In genomic region chr20:63855363-63856110, GRCh38 we compare ENCODE assay signal across 1 cellular context.
TF ChIP-seq lines count a peak whose summit lies in the region.

No MANE protein-coding gene starts in this region.

TF ChIP-seq in H1, 55 proteins besides CTCF, POLR2A, EP300 and RAD21:
- TF ChIP-seq SIRT6 (IDR thresholded peaks at IDR 0.05; ENCODE audit: low read length): no peak
- TF ChIP-seq KDM4A (IDR thresholded peaks at IDR 0.05; ENCODE audit: low read depth, low read length, severe bottlenecking): peak; percentile 21
- TF ChIP-seq TCF12 (IDR thresholded peaks at IDR 0.05; ENCODE audit: low read depth, low read length): no peak
